Comparison of ENCODE assay signal across 20 cellular contexts in the genomic region with DNA sequence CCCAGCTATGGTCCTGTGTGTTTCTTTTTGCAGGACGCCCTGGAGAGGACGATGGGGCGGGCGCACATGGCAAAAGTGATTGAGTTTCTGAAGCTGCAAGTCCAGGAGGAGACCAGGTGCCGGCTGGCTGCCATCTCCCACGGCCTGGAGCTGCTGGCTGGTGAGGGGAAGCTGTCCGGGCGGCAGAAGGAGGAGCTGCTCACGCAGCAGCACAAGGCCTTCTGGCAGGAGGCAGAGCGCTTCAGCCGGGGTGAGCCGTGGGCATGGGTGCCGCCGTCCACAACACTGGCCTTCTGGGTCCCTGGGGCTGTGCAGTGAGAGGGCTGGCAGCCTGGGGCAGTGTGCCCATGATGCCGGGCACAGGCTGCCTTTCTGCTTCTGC. TPM values are rescaled to one million over a fixed set of nuclear protein-coding genes. Genes with fewer than 3 reads are reported as not detected.
A peak's percentile ranks its signal among the peaks of the same experiment; 100 is the strongest.
DNase-seq lines count a peak whose midpoint lies in the region; FAIRE-seq and TF ChIP-seq lines count a peak whose summit lies in the region.
"Had no signal": no experiment of that assay in that cellular context is flagged by ENCODE, and none has a peak within 500 bp of the region (broad histone marks: within the 10 kb centered on the region; RNA-seq: fewer than 3 reads in every experiment).

No MANE protein-coding gene starts in this region.

- dilution Hi-C loops in endothelial cell of umbilical vein (cut with MboI; ENCODE audit: extremely low pct_ligation_motif_present, low sequenced_read_pairs) = no loop called here

- WGBS in mesenchymal stem cell = 91% methylated on average over 15 of the region's 15 CpGs

- H2BK5ac ChIP-seq in mesenchymal stem cell (ENCODE audit: low read depth, low read length, poor library complexity, severe bottlenecking) = peak overlapping the region; percentile 53

- H3K36me3 Mint-ChIP-seq in activated naive CD4-positive, alpha-beta T cell treated with anti-CD3 and anti-CD28 coated beads for 36 hours (ENCODE audit: low read depth) = no peaks in the 10 kb centered on the region
- H3K36me3 Mint-ChIP-seq: activated naive CD4-positive, alpha-beta T cell treated with anti-CD3 and anti-CD28 coated beads, Interleukin-2, amount 10 ng/mL, durations not matched to agents 7 days and 5 days; CD4-positive, CD25-positive, alpha-beta regulatory T cell had no signal

- no peak overlapping the region for H3K23ac ChIP-seq in mesenchymal stem cell (ENCODE audit: low read length in 2 of 2)

- H3K4me2 ChIP-seq in endothelial cell of umbilical vein (ENCODE audit: insufficient read depth, low read length) (no peak overlapping the region), mesenchymal stem cell (ENCODE audit: low read length, poor library complexity, severe bottlenecking) (no peak overlapping the region)

- no peaks in the 10 kb centered on the region for H4K20me1 ChIP-seq in endothelial cell of umbilical vein (replicated peaks; ENCODE audit: control insufficient read depth, extremely low read depth, insufficient read depth, low read length)

- peaks cover 15% of the 10 kb centered on the region for H3K79me1 ChIP-seq in mesenchymal stem cell (replicated peaks; ENCODE audit: low read length, poor library complexity, severe bottlenecking)

- TF ChIP-seq CTCF in endothelial cell of umbilical vein (IDR thresholded peaks at IDR 0.05; ENCODE audit: extremely low read depth in 1 of 2, insufficient read depth in 1 of 2, low read depth in 1 of 2, low read length in 2 of 2) = no peak

- H2AFZ ChIP-seq in endothelial cell of umbilical vein (ENCODE audit: low read depth, low read length) (no peak overlapping the region), mesenchymal stem cell (ENCODE audit: low read depth, low read length) (no peak overlapping the region)

- H2BK12ac ChIP-seq in mesenchymal stem cell (ENCODE audit: low read length in 2 of 2) = peak overlapping the region; percentile 83 to 95

- POLR2A ChIA-PET in endothelial cell of umbilical vein (lab: Charles Lee) = no interaction called here
- POLR2A ChIA-PET in HEK293T (lab: Yijun Ruan, JAX) = no interaction called here

- no peak for TF ChIP-seq POLR2A in endothelial cell of umbilical vein (IDR thresholded peaks at IDR 0.05; ENCODE audit: low read depth, low read length)

- no peak overlapping the region for H3K27ac Mint-ChIP-seq in activated naive CD4-positive, alpha-beta T cell treated with anti-CD3 and anti-CD28 coated beads for 36 hours
- H3K27ac Mint-ChIP-seq: activated CD4-positive, alpha-beta memory T cell treated with anti-CD3 and anti-CD28 coated beads, Interleukin-2, amount 10 ng/mL, durations not matched to agents 7 days and 5 days; activated naive CD4-positive, alpha-beta T cell treated with anti-CD3 and anti-CD28 coated beads, Interleukin-2, amount 10 ng/mL, durations not matched to agents 7 days and 5 days; T-helper 1 cell treated with Interleukin-12 subunit alpha and Interleukin-12 subunit beta and Interleukin-4 antibody, amounts not matched to agents 30 μg/mL and 1 μg/mL, for 36 hours had no signal

- H3K4me1 ChIP-seq in NT2/D1 (ENCODE audit: insufficient read depth, insufficient read length) (peaks cover 17% of the 10 kb centered on the region), endothelial cell of umbilical vein (ENCODE audit: control insufficient read depth, extremely low read depth, insufficient read depth, low read length) (peaks cover 53% of the 10 kb centered on the region), mesenchymal stem cell (ENCODE audit: control insufficient read depth, insufficient read depth, low read depth, low read length) (peaks cover 50% of the 10 kb centered on the region)

- H3K14ac ChIP-seq in mesenchymal stem cell (ENCODE audit: low read length in 2 of 2) = peak overlapping the region in 1 of 2 experiments; percentile 1

- no peaks in the 10 kb centered on the region for H3K9me3 ChIP-seq in NT2/D1 (ENCODE audit: insufficient read depth, low read length)
- no peaks in the 10 kb centered on the region for H3K9me3 ChIP-seq in endothelial cell of umbilical vein (replicated peaks; ENCODE audit: control insufficient read depth, insufficient read depth, low read length)
- peaks cover 6% of the 10 kb centered on the region for H3K9me3 ChIP-seq in mesenchymal stem cell (ENCODE audit: control insufficient read depth, low read length)
- H3K9me3 ChIP-seq: esophagus squamous epithelium, neutrophil had no signal

- peak overlapping the region; percentile 34 for H2BK120ac ChIP-seq in mesenchymal stem cell (ENCODE audit: low read depth, low read length)

- H3K27ac ChIP-seq in endothelial cell of umbilical vein (ENCODE audit: insufficient read depth, low read depth, low read length) (peak overlapping the region; percentile 86), mesenchymal stem cell (ENCODE audit: low read length, poor library complexity, severe bottlenecking) (peak overlapping the region; percentile 73)
- H3K27ac ChIP-seq: heart right ventricle, neutrophil, VCaP had no signal

- H3K18ac ChIP-seq in mesenchymal stem cell (ENCODE audit: low read depth in 1 of 2, low read length in 2 of 2) = peak overlapping the region; percentile 44 to 84

- H3K4me3 Mint-ChIP-seq in activated naive CD4-positive, alpha-beta T cell treated with anti-CD3 and anti-CD28 coated beads for 36 hours = no peak overlapping the region
- H3K4me3 Mint-ChIP-seq: activated CD4-positive, alpha-beta memory T cell treated with anti-CD3 and anti-CD28 coated beads, Interleukin-2, amount 10 ng/mL, durations not matched to agents 7 days and 5 days; activated naive CD4-positive, alpha-beta T cell treated with anti-CD3 and anti-CD28 coated beads, Interleukin-2, amount 10 ng/mL, durations not matched to agents 7 days and 5 days; CD4-positive, CD25-positive, alpha-beta regulatory T cell; T-helper 1 cell treated with Interleukin-12 subunit alpha and Interleukin-12 subunit beta and Interleukin-4 antibody, amounts not matched to agents 30 μg/mL and 1 μg/mL, for 36 hours had no signal

- peak overlapping the region; percentile 22 for H3K9ac ChIP-seq in NT2/D1 (ENCODE audit: insufficient read length, low read depth)
- no peak overlapping the region for H3K9ac ChIP-seq in endothelial cell of umbilical vein (replicated peaks; ENCODE audit: extremely low read depth, insufficient read depth, low read length)
- H3K9ac ChIP-seq in mesenchymal stem cell (ENCODE audit: low read length) = peak overlapping the region; percentile 30

- peak overlapping the region; percentile 34 for H4K91ac ChIP-seq in mesenchymal stem cell (ENCODE audit: low read length)

- BruUV-seq in endothelial cell of umbilical vein (replicated peaks; lab: Mats Ljungman, UMichigan) = TSS peak; percentile 47

- peaks cover 3% of the 10 kb centered on the region for H3K9me3 Mint-ChIP-seq in activated naive CD4-positive, alpha-beta T cell treated with anti-CD3 and anti-CD28 coated beads for 36 hours
- H3K9me3 Mint-ChIP-seq: activated CD4-positive, alpha-beta memory T cell treated with anti-CD3 and anti-CD28 coated beads, Interleukin-2, amount 10 ng/mL, durations not matched to agents 7 days and 5 days had no signal

- DNase-seq in ACHN (peak; percentile 38), NT2/D1 (ENCODE audit: low read depth, low spot score) (no peak), endothelial cell of umbilical vein (ENCODE audit: low read depth, low spot score) (no peak), mesenchymal stem cell (no peak), GM03348 (ENCODE audit: low spot score) (no peak), NCI-H510A treated with DMSO at 0.1 percent for 48 hours (lab: John Stamatoyannopoulos, UW) (no peak), HEK293T (ENCODE audit: extremely low spot score) (no peak)
- DNase-seq in activated naive CD4-positive, alpha-beta T cell treated with anti-CD3 and anti-CD28 coated beads for 36 hours = no peak
- DNase-seq: activated CD4-positive, alpha-beta memory T cell treated with anti-CD3 and anti-CD28 coated beads, Interleukin-2, amount 10 ng/mL, durations not matched to agents 7 days and 5 days; activated naive CD4-positive, alpha-beta T cell treated with anti-CD3 and anti-CD28 coated beads, Interleukin-2, amount 10 ng/mL, durations not matched to agents 7 days and 5 days; activated T-cell treated with anti-CD3 and anti-CD28 coated beads, Interleukin-2, amount 50 U/mL, for 1 hour; CD4-positive, CD25-positive, alpha-beta regulatory T cell; esophagus squamous epithelium; heart right ventricle; NCI-H187; NCI-H446 treated with DMSO at 0.1 percent for 48 hours; stimulated activated CD4-positive, alpha-beta T cell treated with anti-CD3 and anti-CD28 coated beads, Interleukin-4, amount 100 ng/mL, for 1 hour had no signal

- intact Hi-C loops in endothelial cell of umbilical vein (cut with micrococcal nuclease) = loop anchor here (1.0 kb wide), 1 partner anchor 41 kb away; a partner anchor contains a TSS
- intact Hi-C loops in activated naive CD4-positive, alpha-beta T cell treated with anti-CD3 and anti-CD28 coated beads for 36 hours (cut with micrococcal nuclease) = no loop called here

- H2AK5ac ChIP-seq in mesenchymal stem cell (ENCODE audit: low read length, severe bottlenecking) = peak overlapping the region; percentile 91

- H3K27me3 ChIP-seq in NT2/D1 (ENCODE audit: insufficient read depth, insufficient read length) (no peaks in the 10 kb centered on the region), endothelial cell of umbilical vein (ENCODE audit: control insufficient read depth in 2 of 2, insufficient read depth in 2 of 2, low read length in 2 of 2) (no peaks in the 10 kb centered on the region), mesenchymal stem cell (ENCODE audit: control insufficient read depth in 1 of 2, insufficient read depth in 1 of 2, low read length in 2 of 2) (no peaks in the 10 kb centered on the region)
- H3K27me3 ChIP-seq: esophagus squamous epithelium, heart right ventricle, neutrophil had no signal

- H3K27me3 Mint-ChIP-seq in activated naive CD4-positive, alpha-beta T cell treated with anti-CD3 and anti-CD28 coated beads for 36 hours (ENCODE audit: low read depth) = no peaks in the 10 kb centered on the region
- H3K27me3 Mint-ChIP-seq: activated CD4-positive, alpha-beta memory T cell treated with anti-CD3 and anti-CD28 coated beads, Interleukin-2, amount 10 ng/mL, durations not matched to agents 7 days and 5 days; activated naive CD4-positive, alpha-beta T cell treated with anti-CD3 and anti-CD28 coated beads, Interleukin-2, amount 10 ng/mL, durations not matched to agents 7 days and 5 days; CD4-positive, CD25-positive, alpha-beta regulatory T cell had no signal

- in situ Hi-C loops in ACHN (cut with HindIII; ENCODE audit: low pct_ligation_motif_present, low pct_unique_long_range_greater_than_20kb, low sequenced_read_pairs) = no loop called here

- CTCF ChIA-PET in endothelial cell of umbilical vein (lab: Charles Lee) (interaction anchor here (1.1 to 1.4 kb wide), 2 partner anchors 38 to 44 kb away, joined by 3 read pairs; no protein-coding TSS in a partner anchor), HEK293T (lab: Yijun Ruan, JAX) (no interaction called here)
- CTCF ChIA-PET in activated naive CD4-positive, alpha-beta T cell treated with anti-CD3 and anti-CD28 coated beads for 36 hours (lab: Charles Lee) = no interaction called here

- peak overlapping the region; percentile 52 to 85 for H3K4ac ChIP-seq in mesenchymal stem cell (ENCODE audit: low read depth in 1 of 2, low read length in 2 of 2)

- H3K4me3 ChIP-seq in NT2/D1 (ENCODE audit: insufficient read length, low read depth) = no peak overlapping the region
- H3K4me3 ChIP-seq in endothelial cell of umbilical vein (replicated peaks in 1 of 3; ENCODE audit: insufficient read depth in 1 of 3, low read depth in 1 of 3, low read length in 3 of 3) = no peak overlapping the region
- no peak overlapping the region for H3K4me3 ChIP-seq in mesenchymal stem cell (ENCODE audit: insufficient read depth in 1 of 2, low read depth in 1 of 2, low read length in 2 of 2)
- H3K4me3 ChIP-seq: esophagus squamous epithelium, heart right ventricle had no signal

- H2BK15ac ChIP-seq in mesenchymal stem cell (ENCODE audit: low read depth, poor library complexity, severe bottlenecking) = peak overlapping the region; percentile 6

- H4K8ac ChIP-seq in mesenchymal stem cell (ENCODE audit: low read length) = peak overlapping the region; percentile 62

- FAIRE-seq in endothelial cell of umbilical vein (lab: Jason Lieb, UNC) = no peak

- no peaks in the 10 kb centered on the region for H3K4me1 Mint-ChIP-seq in activated naive CD4-positive, alpha-beta T cell treated with anti-CD3 and anti-CD28 coated beads for 36 hours (ENCODE audit: low read depth)
- H3K4me1 Mint-ChIP-seq: activated CD4-positive, alpha-beta memory T cell treated with anti-CD3 and anti-CD28 coated beads, Interleukin-2, amount 10 ng/mL, durations not matched to agents 7 days and 5 days; activated naive CD4-positive, alpha-beta T cell treated with anti-CD3 and anti-CD28 coated beads, Interleukin-2, amount 10 ng/mL, durations not matched to agents 7 days and 5 days; CD4-positive, CD25-positive, alpha-beta regulatory T cell had no signal

- H3K79me2 ChIP-seq in endothelial cell of umbilical vein (ENCODE audit: control insufficient read depth, insufficient read depth, low read length) = no peaks in the 10 kb centered on the region

- no peaks in the 10 kb centered on the region for H3K9me1 ChIP-seq in endothelial cell of umbilical vein (replicated peaks; ENCODE audit: control insufficient read depth, extremely low read depth, insufficient read depth, low read length)

- H3K36me3 ChIP-seq in NT2/D1 (ENCODE audit: insufficient read depth, insufficient read length, low read length) (peaks cover 86% of the 10 kb centered on the region), endothelial cell of umbilical vein (ENCODE audit: control insufficient read depth in 2 of 2, extremely low read depth in 1 of 2, insufficient read depth in 2 of 2, low read length in 2 of 2) (peaks cover 3 to 19% of the 10 kb centered on the region in 2 experiments), mesenchymal stem cell (ENCODE audit: control insufficient read depth in 1 of 2, insufficient read depth in 2 of 2, low read depth in 1 of 2, low read length in 2 of 2) (peaks cover 71 to 80% of the 10 kb centered on the region in 2 experiments)
- H3K36me3 ChIP-seq: neutrophil had no signal

RNA-seq across cellular contexts. Expression of a gene that starts 41.8 kb away (rescaled TPM):
- total RNA-seq in endothelial cell of umbilical vein = 21.3 and 31.6 TPM in 2 replicates
- 5.6 and 6.3 TPM in 2 replicates for polyA plus RNA-seq in endothelial cell of umbilical vein
- 6.1 and 7.4 TPM in 2 replicates for polyA plus RNA-seq in endothelial cell of umbilical vein (2011; cell fraction: cytosol; rRNA removed)
- 19.2 and 22.4 TPM in 2 replicates for polyA plus RNA-seq in endothelial cell of umbilical vein (2011; cell fraction: nucleus; rRNA removed)
- polyA plus RNA-seq in endothelial cell of umbilical vein (2012) = 9.3 and 9.7 TPM in 2 replicates
- polyA minus RNA-seq in endothelial cell of umbilical vein = 16.1 and 19.4 TPM in 2 replicates
- 0.72 TPM for polyA minus RNA-seq in endothelial cell of umbilical vein (2011; cell fraction: cytosol; rRNA and poly(A)+ RNA removed)
- polyA minus RNA-seq in endothelial cell of umbilical vein (2011; cell fraction: nucleus; rRNA and poly(A)+ RNA removed) = 25.3 and 32.7 TPM in 2 replicates
- 14.1 TPM for polyA plus RNA-seq in mesenchymal stem cell (2013, experiment 1 of 2)
- polyA plus RNA-seq in mesenchymal stem cell (2013, experiment 2 of 2) = 13.4 TPM
- under 1 TPM in 1 of 2 experiments, not detected in 1; 0.17 TPM for total RNA-seq in activated naive CD4-positive, alpha-beta T cell treated with anti-CD3 and anti-CD28 coated beads for 36 hours

RNA-seq across cellular contexts. Expression of a gene that starts 44.4 kb away (rescaled TPM):
- 5.7 and 8.8 TPM in 2 replicates for total RNA-seq in endothelial cell of umbilical vein
- polyA plus RNA-seq in endothelial cell of umbilical vein = 1.3 and 1.7 TPM in 2 replicates
- 2.2 and 2.5 TPM in 2 replicates for polyA plus RNA-seq in endothelial cell of umbilical vein (2011; cell fraction: cytosol; rRNA removed)
- 6.6 and 6.8 TPM in 2 replicates for polyA plus RNA-seq in endothelial cell of umbilical vein (2011; cell fraction: nucleus; rRNA removed)
- polyA plus RNA-seq in endothelial cell of umbilical vein (2012) = 4.4 and 5.0 TPM in 2 replicates
- polyA minus RNA-seq in endothelial cell of umbilical vein = 7.6 and 8.1 TPM in 2 replicates
- polyA minus RNA-seq in endothelial cell of umbilical vein (2011; cell fraction: cytosol; rRNA and poly(A)+ RNA removed) = not detected
- polyA minus RNA-seq in endothelial cell of umbilical vein (2011; cell fraction: nucleus; rRNA and poly(A)+ RNA removed) = 10.6 and 11.3 TPM in 2 replicates
- polyA plus RNA-seq in mesenchymal stem cell (2013, experiment 1 of 2) = 2.5 TPM
- 2.3 TPM for polyA plus RNA-seq in mesenchymal stem cell (2013, experiment 2 of 2)
- not detected for total RNA-seq in activated naive CD4-positive, alpha-beta T cell treated with anti-CD3 and anti-CD28 coated beads for 36 hours

Comparison
In these comparisons a context has a peak if more than half of its experiments do, and no peak if none do; other contexts are left out.
1. RNA of a gene that starts 41.8 kb away (total RNA-seq): 21.3 to 31.6 TPM in endothelial cell of umbilical vein; 0.17 TPM in activated naive CD4-positive, alpha-beta T cell treated with anti-CD3 and anti-CD28 coated beads for 36 hours; every median in the first group is over 10 times any median in the second.